1 cellular context compared by ENCODE assay signal in genomic region chr6:134168580-134169223, GRCh38.
TF ChIP-seq lines count a peak whose summit lies in the region.

No MANE protein-coding gene starts in this region.

TF ChIP-seq in HEK293, 187 proteins besides CTCF, POLR2A, EP300 and RAD21 (continued from another document):
- TF ChIP-seq ZBTB10 (tag by site-specific recombination; IDR thresholded peaks at IDR 0.05): no peak
- no peak for TF ChIP-seq ZNF26 (tag by site-specific recombination; IDR thresholded peaks at IDR 0.05)
- TF ChIP-seq, protein P1, sequence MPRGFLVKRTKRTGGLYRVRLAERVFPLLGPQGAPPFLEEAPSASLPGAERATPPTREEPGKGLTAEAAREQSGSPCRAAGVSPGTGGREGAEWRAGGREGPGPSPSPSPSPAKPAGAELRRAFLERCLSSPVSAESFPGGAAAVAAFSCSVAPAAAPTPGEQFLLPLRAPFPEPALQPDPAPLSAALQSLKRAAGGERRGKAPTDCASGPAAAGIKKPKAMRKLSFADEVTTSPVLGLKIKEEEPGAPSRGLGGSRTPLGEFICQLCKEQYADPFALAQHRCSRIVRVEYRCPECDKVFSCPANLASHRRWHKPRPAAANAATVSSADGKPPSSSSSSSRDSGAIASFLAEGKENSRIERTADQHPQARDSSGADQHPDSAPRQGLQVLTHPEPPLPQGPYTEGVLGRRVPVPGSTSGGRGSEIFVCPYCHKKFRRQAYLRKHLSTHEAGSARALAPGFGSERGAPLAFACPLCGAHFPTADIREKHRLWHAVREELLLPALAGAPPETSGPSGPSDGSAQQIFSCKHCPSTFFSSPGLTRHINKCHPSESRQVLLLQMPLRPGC (tag by site-specific recombination; IDR thresholded peaks at IDR 0.05): no peak
- TF ChIP-seq ZNF664 (tag by site-specific recombination; IDR thresholded peaks at IDR 0.05): peak; percentile 58; the same call in 1 of the 2 replicates
- TF ChIP-seq ZNF404 (tag by site-specific recombination; IDR thresholded peaks at IDR 0.05): no peak
